In the genomic region with DNA sequence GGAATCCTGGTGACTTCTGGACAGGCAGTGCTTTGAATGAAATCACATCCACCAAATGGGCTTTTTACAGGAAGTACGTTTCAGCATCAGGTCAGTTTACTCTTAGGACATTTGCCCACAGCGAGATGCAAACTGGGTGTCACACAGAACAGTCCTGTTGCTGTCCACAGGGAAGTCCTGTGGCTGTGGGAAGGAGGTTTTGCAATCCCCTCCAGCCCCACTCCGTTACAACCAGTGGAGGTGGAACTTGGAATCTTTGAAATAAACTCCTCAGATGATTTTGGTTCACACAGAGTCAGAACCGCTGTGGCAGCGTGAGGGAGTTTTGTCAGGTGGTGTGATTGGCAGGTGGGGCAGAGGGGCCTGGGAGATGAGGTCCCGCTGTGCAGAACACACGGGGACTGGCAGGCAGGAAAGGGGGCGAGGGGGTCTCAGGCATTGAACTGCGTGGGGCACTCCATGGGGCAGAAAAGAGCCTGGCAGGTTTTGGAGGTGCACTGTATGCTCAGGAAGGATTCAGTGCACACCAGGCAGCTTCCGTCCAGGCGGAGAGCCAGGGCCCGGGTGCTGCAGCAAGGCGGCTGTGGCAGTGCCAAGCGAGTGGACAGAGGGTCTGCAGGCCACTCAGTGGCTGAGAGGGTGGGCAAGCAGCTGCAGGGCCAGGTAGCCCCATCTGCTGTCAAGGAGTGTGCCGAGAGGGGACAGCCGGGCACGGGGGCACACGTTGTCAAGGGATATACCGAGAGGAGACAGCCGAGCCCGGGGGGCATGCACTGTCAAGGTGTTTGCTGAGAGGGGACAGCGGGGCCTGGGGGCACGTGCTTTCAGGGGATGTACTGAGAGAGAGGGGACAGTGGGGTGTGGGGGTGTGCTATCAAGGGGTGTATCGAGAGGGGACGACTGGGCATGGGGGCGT, we compare ENCODE assay signal across 25 cellular contexts.
DNase-seq lines count a peak whose midpoint lies in the region; ATAC-seq, FAIRE-seq and TF ChIP-seq lines count a peak whose summit lies in the region.
"Had no signal": no experiment of that assay in that cellular context is flagged by ENCODE, and none has a peak within 500 bp of the region (broad histone marks: within the 10 kb centered on the region; RNA-seq: fewer than 3 reads in every experiment).

No MANE protein-coding gene starts in this region.

- no peaks in the 10 kb centered on the region for H3K9me3 Mint-ChIP-seq in natural killer cell treated with Interleukin-12 subunit alpha and Interleukin-12 subunit beta and Interleukin-15 and Interleukin-18, amount 100 ng/mL, for 72 hours
- no peaks in the 10 kb centered on the region for H3K9me3 Mint-ChIP-seq in natural killer cell
- H3K9me3 Mint-ChIP-seq: CD8-positive, alpha-beta T cell; IgD-negative memory B cell; naive B cell had no signal

- H3K4me1 Mint-ChIP-seq in natural killer cell treated with Interleukin-12 subunit alpha and Interleukin-12 subunit beta and Interleukin-15 and Interleukin-18, amount 100 ng/mL, for 72 hours (ENCODE audit: low read depth in 2 of 2), result no peaks in the 10 kb centered on the region
- H3K4me1 Mint-ChIP-seq in natural killer cell, result no peaks in the 10 kb centered on the region
- H3K4me1 Mint-ChIP-seq in T-helper 17 cell, result peaks cover 22% of the 10 kb centered on the region

- TF ChIP-seq CTCF in natural killer cell (IDR thresholded peaks at IDR 0.05), result no peak

- peaks cover 4 to 11% of the 10 kb centered on the region in 2 donors for H3K27me3 Mint-ChIP-seq in natural killer cell treated with Interleukin-12 subunit alpha and Interleukin-12 subunit beta and Interleukin-15 and Interleukin-18, amount 100 ng/mL, for 72 hours
- H3K27me3 Mint-ChIP-seq in natural killer cell (ENCODE audit: low read depth in 2 of 2), result peaks cover 8% of the 10 kb centered on the region in 2 donors
- no peaks in the 10 kb centered on the region for H3K27me3 Mint-ChIP-seq in T-helper 17 cell

- H3K27ac Mint-ChIP-seq in natural killer cell treated with Interleukin-12 subunit alpha and Interleukin-12 subunit beta and Interleukin-15 and Interleukin-18, amount 100 ng/mL, for 72 hours, result no peak overlapping the region
- H3K27ac Mint-ChIP-seq in natural killer cell (no peak overlapping the region), T-helper 17 cell (peak overlapping the region; percentile 83)
- H3K27ac Mint-ChIP-seq: CD8-positive, alpha-beta T cell; HFFc6 had no signal

- intact Hi-C loops in natural killer cell (cut with micrococcal nuclease), result no loop called here

- H3K9me3 ChIP-seq in T-helper 17 cell (ENCODE audit: control insufficient read depth, low read length, poor library complexity, severe bottlenecking), result no peaks in the 10 kb centered on the region
- H3K9me3 ChIP-seq: right lobe of liver, thyroid gland had no signal

- peak in 1 of 2 donors; percentile 22 for ATAC-seq in natural killer cell treated with Interleukin-12 subunit alpha and Interleukin-12 subunit beta and Interleukin-15 and Interleukin-18, amount 100 ng/mL, for 72 hours
- no peak for ATAC-seq in natural killer cell
- no peak for ATAC-seq in T-helper 17 cell
- ATAC-seq in left lobe of liver, result no peak
- ATAC-seq: CD8-positive, alpha-beta T cell; left colon; SK-N-SH treated with all-trans-retinoic acid at 6 μM for 48 hours had no signal

- H3K36me3 Mint-ChIP-seq in natural killer cell treated with Interleukin-12 subunit alpha and Interleukin-12 subunit beta and Interleukin-15 and Interleukin-18, amount 100 ng/mL, for 72 hours, result no peaks in the 10 kb centered on the region
- H3K36me3 Mint-ChIP-seq in natural killer cell (no peaks in the 10 kb centered on the region), T-helper 17 cell (ENCODE audit: low read depth) (no peaks in the 10 kb centered on the region)
- H3K36me3 Mint-ChIP-seq: CD8-positive, alpha-beta T cell; naive B cell had no signal

- H3K4me3 Mint-ChIP-seq in natural killer cell treated with Interleukin-12 subunit alpha and Interleukin-12 subunit beta and Interleukin-15 and Interleukin-18, amount 100 ng/mL, for 72 hours, result no peak overlapping the region
- H3K4me3 Mint-ChIP-seq in natural killer cell, result no peak overlapping the region
- H3K4me3 Mint-ChIP-seq in T-helper 17 cell, result no peak overlapping the region
- H3K4me3 Mint-ChIP-seq: CD8-positive, alpha-beta T cell; HFFc6; naive B cell had no signal

- FAIRE-seq in urothelium cell line (lab: Jason Lieb, UNC), result peak; percentile 96
- FAIRE-seq: G401.6 had no signal

- DNase-seq in natural killer cell treated with Interleukin-12 subunit alpha and Interleukin-12 subunit beta and Interleukin-15 and Interleukin-18, amount 100 ng/mL, for 72 hours (ENCODE audit: low spot score), result peak; percentile 35
- DNase-seq in natural killer cell (no peak), T-helper 17 cell (no peak), left lobe of liver (ENCODE audit: low spot score) (peak; percentile 35), urothelium cell line (ENCODE audit: low spot score) (no peak), NCI-H2107 treated with DMSO at 0.1 percent for 48 hours (lab: John Stamatoyannopoulos, UW; ENCODE audit: unreplicated experiment) (no peak), LoVo (ENCODE audit: low spot score) (no peak), NCI-H1092 treated with DMSO at 0.1 percent for 48 hours (lab: John Stamatoyannopoulos, UW) (no peak)
- DNase-seq: activated naive CD4-positive, alpha-beta T cell; activated T-cell treated with anti-CD3 and anti-CD28 coated beads, Interleukin-2, amount 50 U/mL, for 1 hour; CD8-positive, alpha-beta T cell; HFFc6; left colon; naive B cell; NCI-H1105 treated with DMSO at 0.1 percent for 48 hours; NCI-H2029 treated with DMSO at 0.1 percent for 48 hours; NCI-H345; right lobe of liver; stimulated activated CD4-positive, alpha-beta T cell treated with anti-CD3 and anti-CD28 coated beads, Interleukin-12 subunit alpha, Interleukin-12 subunit beta, amount 100 ng/mL, for 4 hours; stimulated activated CD4-positive, alpha-beta T cell treated with anti-CD3 and anti-CD28 coated beads, Interleukin-4, amount 100 ng/mL, for 24 hours; stimulated activated naive CD4-positive, alpha-beta T cell treated with Interleukin-2 at 50 U/mL for 16 hours; thyroid gland had no signal

Comparison
In these comparisons a context has a peak if more than half of its experiments do, and no peak if none do; other contexts are left out.
1. DNase-seq: peak in natural killer cell treated with Interleukin-12 subunit alpha and Interleukin-12 subunit beta and Interleukin-15 and Interleukin-18, amount 100 ng/mL, for 72 hours (single experiment) and left lobe of liver (single experiment); none in natural killer cell (single experiment), T-helper 17 cell (0 of 3), urothelium cell line (single experiment), NCI-H2107 treated with DMSO at 0.1 percent for 48 hours (single experiment), LoVo (single experiment) and NCI-H1092 treated with DMSO at 0.1 percent for 48 hours (single experiment).